In genomic region chrX:153783378-153784013, GRCh38 we compare ENCODE assay signal across 29 cellular contexts. TPM values are rescaled to one million over a fixed set of nuclear protein-coding genes. Genes with fewer than 3 reads are reported as not detected.
"Had no signal": no experiment of that assay in that cellular context is flagged by ENCODE, and none has a peak within 500 bp of the region (broad histone marks: within the 10 kb centered on the region; RNA-seq: fewer than 3 reads in every experiment).

No MANE protein-coding gene starts in this region.

- H3K9me3 ChIP-seq: ascending aorta, breast epithelium had no signal

- H3K4me3 Mint-ChIP-seq: activated CD4-positive, alpha-beta memory T cell treated with anti-CD3 and anti-CD28 coated beads, Interleukin-2, amount 10 ng/mL, durations not matched to agents 7 days and 5 days; activated CD4-positive, alpha-beta T cell treated with anti-CD3 and anti-CD28 coated beads, Interleukin-2, amount 10 ng/mL, durations not matched to agents 7 days and 5 days; activated naive CD4-positive, alpha-beta T cell treated with anti-CD3 and anti-CD28 coated beads, Interleukin-2, amount 10 ng/mL, durations not matched to agents 7 days and 5 days; activated naive CD8-positive, alpha-beta T cell treated with anti-CD3 and anti-CD28 coated beads, Interleukin-2, amount 10 ng/mL, durations not matched to agents 7 days and 5 days; activated T-cell treated with anti-CD3 and anti-CD28 coated beads, Interleukin-2, amount 50 U/mL, for 24 hours; activated T-cell treated with anti-CD3 and anti-CD28 coated beads, Interleukin-2, amount 50 U/mL, for 72 hours; brain; dendritic cell treated with granulocyte-macrophage colony-stimulating factor and Interleukin-4, amounts not matched to agents 40 ng/mL and 50 ng/mL, for 4 days; endodermal cell had no signal

- H3K4me3 ChIP-seq: ascending aorta, breast epithelium, cardiac muscle cell, coronary artery, dorsolateral prefrontal cortex had no signal

- H3K27me3 Mint-ChIP-seq: brain had no signal

- H3K36me3 Mint-ChIP-seq: activated naive CD4-positive, alpha-beta T cell treated with anti-CD3 and anti-CD28 coated beads, Interleukin-2, amount 10 ng/mL, durations not matched to agents 7 days and 5 days; activated naive CD4-positive, alpha-beta T cell treated with anti-CD3 and anti-CD28 coated beads, Interleukin-2, amount 50 U/mL, for 72 hours; activated naive CD8-positive, alpha-beta T cell treated with anti-CD3 and anti-CD28 coated beads, Interleukin-2, amount 10 ng/mL, durations not matched to agents 7 days and 5 days had no signal

- H3K27me3 ChIP-seq: ascending aorta, cardiac muscle cell had no signal

- H3K4me1 Mint-ChIP-seq: activated CD4-positive, alpha-beta memory T cell treated with anti-CD3 and anti-CD28 coated beads, Interleukin-2, amount 10 ng/mL, durations not matched to agents 7 days and 5 days; activated CD4-positive, alpha-beta T cell treated with anti-CD3 and anti-CD28 coated beads, Interleukin-2, amount 10 ng/mL, durations not matched to agents 7 days and 5 days; activated naive CD4-positive, alpha-beta T cell treated with anti-CD3 and anti-CD28 coated beads, Interleukin-2, amount 10 ng/mL, durations not matched to agents 7 days and 5 days; activated naive CD8-positive, alpha-beta T cell treated with anti-CD3 and anti-CD28 coated beads, Interleukin-2, amount 10 ng/mL, durations not matched to agents 7 days and 5 days; endodermal cell had no signal

- H3K27ac Mint-ChIP-seq: activated CD4-positive, alpha-beta memory T cell treated with anti-CD3 and anti-CD28 coated beads, Interleukin-2, amount 10 ng/mL, durations not matched to agents 7 days and 5 days; activated CD4-positive, alpha-beta T cell treated with anti-CD3 and anti-CD28 coated beads, Interleukin-2, amount 10 ng/mL, durations not matched to agents 7 days and 5 days; activated naive CD4-positive, alpha-beta T cell treated with anti-CD3 and anti-CD28 coated beads, Interleukin-2, amount 10 ng/mL, durations not matched to agents 7 days and 5 days; activated naive CD4-positive, alpha-beta T cell treated with anti-CD3 and anti-CD28 coated beads, Interleukin-2, amount 50 U/mL, for 72 hours; activated naive CD8-positive, alpha-beta T cell treated with anti-CD3 and anti-CD28 coated beads, Interleukin-2, amount 10 ng/mL, durations not matched to agents 7 days and 5 days; activated T-cell treated with anti-CD3 and anti-CD28 coated beads, Interleukin-2, amount 50 U/mL, for 24 hours; activated T-cell treated with anti-CD3 and anti-CD28 coated beads, Interleukin-2, amount 50 U/mL, for 72 hours; dendritic cell treated with granulocyte-macrophage colony-stimulating factor and Interleukin-4, amounts not matched to agents 40 ng/mL and 50 ng/mL, for 4 days; endodermal cell had no signal

- H3K4me1 ChIP-seq: ascending aorta, breast epithelium had no signal

- DNase-seq: activated CD4-positive, alpha-beta memory T cell treated with anti-CD3 and anti-CD28 coated beads, Interleukin-2, amount 10 ng/mL, durations not matched to agents 7 days and 5 days; activated CD4-positive, alpha-beta T cell treated with anti-CD3 and anti-CD28 coated beads for 4 hours; activated CD4-positive, alpha-beta T cell treated with anti-CD3 and anti-CD28 coated beads, Interleukin-2, amount 10 ng/mL, durations not matched to agents 7 days and 5 days; activated CD4-positive, alpha-beta T cell treated with anti-CD3 and anti-CD28 coated beads, Interleukin-2, amount 50 U/mL, for 4 hours; activated CD4-positive, CD25-positive, alpha-beta regulatory T cell; activated CD4-positive, CD25-positive, alpha-beta regulatory T cell treated with anti-CD3 and anti-CD28 coated beads, Interleukin-2, amount 50 U/mL, for 72 hours; activated CD8-positive, alpha-beta memory T cell treated with anti-CD3 and anti-CD28 coated beads, Interleukin-2, amount 50 U/mL, for 48 hours; activated gamma-delta T cell; activated naive CD4-positive, alpha-beta T cell; activated naive CD4-positive, alpha-beta T cell treated with anti-CD3 and anti-CD28 coated beads, Interleukin-2, amount 10 ng/mL, durations not matched to agents 7 days and 5 days; activated naive CD8-positive, alpha-beta T cell treated with anti-CD3 and anti-CD28 coated beads, Interleukin-2, amount 10 ng/mL, durations not matched to agents 7 days and 5 days; activated T-cell treated with anti-CD3 and anti-CD28 coated beads for 4 hours; activated T-cell treated with anti-CD3 and anti-CD28 coated beads, Interleukin-2, amount 50 U/mL, for 24 hours; activated T-cell treated with anti-CD3 and anti-CD28 coated beads, Interleukin-2, amount 50 U/mL, for 72 hours; central memory CD4-positive, alpha-beta T cell; dorsolateral prefrontal cortex; effector memory CD4-positive, alpha-beta T cell; endodermal cell; foreskin fibroblast; T-helper 2 cell had no signal

- H3K9me3 Mint-ChIP-seq: activated CD4-positive, alpha-beta memory T cell treated with anti-CD3 and anti-CD28 coated beads, Interleukin-2, amount 10 ng/mL, durations not matched to agents 7 days and 5 days; activated CD4-positive, alpha-beta T cell treated with anti-CD3 and anti-CD28 coated beads, Interleukin-2, amount 10 ng/mL, durations not matched to agents 7 days and 5 days; activated naive CD4-positive, alpha-beta T cell treated with anti-CD3 and anti-CD28 coated beads, Interleukin-2, amount 10 ng/mL, durations not matched to agents 7 days and 5 days; activated naive CD4-positive, alpha-beta T cell treated with anti-CD3 and anti-CD28 coated beads, Interleukin-2, amount 50 U/mL, for 72 hours; activated naive CD8-positive, alpha-beta T cell treated with anti-CD3 and anti-CD28 coated beads, Interleukin-2, amount 10 ng/mL, durations not matched to agents 7 days and 5 days; activated T-cell treated with anti-CD3 and anti-CD28 coated beads, Interleukin-2, amount 50 U/mL, for 24 hours; activated T-cell treated with anti-CD3 and anti-CD28 coated beads, Interleukin-2, amount 50 U/mL, for 72 hours; dendritic cell treated with granulocyte-macrophage colony-stimulating factor and Interleukin-4, amounts not matched to agents 40 ng/mL and 50 ng/mL, for 4 days had no signal

- ATAC-seq: activated naive CD4-positive, alpha-beta T cell treated with anti-CD3 and anti-CD28 coated beads, Interleukin-2, amount 50 U/mL, for 72 hours; activated T-cell treated with anti-CD3 and anti-CD28 coated beads, Interleukin-2, amount 50 U/mL, for 72 hours; esophagus mucosa had no signal

- H3K36me3 ChIP-seq: breast epithelium, cardiac muscle cell had no signal

- H3K27ac ChIP-seq: ascending aorta, breast epithelium, cardiac muscle cell, coronary artery had no signal

RNA-seq across cellular contexts. Expression of gene SRPK3, which starts 2.7 kb away (rescaled TPM):
- total RNA-seq: activated CD4-positive, alpha-beta memory T cell treated with anti-CD3 and anti-CD28 coated beads, Interleukin-2, amount 10 ng/mL, durations not matched to agents 7 days and 5 days; activated CD4-positive, alpha-beta T cell treated with anti-CD3 and anti-CD28 coated beads, Interleukin-2, amount 10 ng/mL, durations not matched to agents 7 days and 5 days; activated naive CD4-positive, alpha-beta T cell treated with anti-CD3 and anti-CD28 coated beads, Interleukin-2, amount 50 U/mL, for 72 hours; activated naive CD8-positive, alpha-beta T cell treated with anti-CD3 and anti-CD28 coated beads, Interleukin-2, amount 10 ng/mL, durations not matched to agents 7 days and 5 days; activated T-cell treated with anti-CD3 and anti-CD28 coated beads, Interleukin-2, amount 50 U/mL, for 72 hours; cardiac muscle cell; endodermal cell; T-helper 1 cell treated with Interleukin-12 subunit alpha and Interleukin-12 subunit beta and Interleukin-4 antibody, amounts not matched to agents 30 ng/mL and 1 ng/mL, for 36 hours had no signal
